Comparison of ENCODE assay signal across 1 cellular context in the genomic region with DNA sequence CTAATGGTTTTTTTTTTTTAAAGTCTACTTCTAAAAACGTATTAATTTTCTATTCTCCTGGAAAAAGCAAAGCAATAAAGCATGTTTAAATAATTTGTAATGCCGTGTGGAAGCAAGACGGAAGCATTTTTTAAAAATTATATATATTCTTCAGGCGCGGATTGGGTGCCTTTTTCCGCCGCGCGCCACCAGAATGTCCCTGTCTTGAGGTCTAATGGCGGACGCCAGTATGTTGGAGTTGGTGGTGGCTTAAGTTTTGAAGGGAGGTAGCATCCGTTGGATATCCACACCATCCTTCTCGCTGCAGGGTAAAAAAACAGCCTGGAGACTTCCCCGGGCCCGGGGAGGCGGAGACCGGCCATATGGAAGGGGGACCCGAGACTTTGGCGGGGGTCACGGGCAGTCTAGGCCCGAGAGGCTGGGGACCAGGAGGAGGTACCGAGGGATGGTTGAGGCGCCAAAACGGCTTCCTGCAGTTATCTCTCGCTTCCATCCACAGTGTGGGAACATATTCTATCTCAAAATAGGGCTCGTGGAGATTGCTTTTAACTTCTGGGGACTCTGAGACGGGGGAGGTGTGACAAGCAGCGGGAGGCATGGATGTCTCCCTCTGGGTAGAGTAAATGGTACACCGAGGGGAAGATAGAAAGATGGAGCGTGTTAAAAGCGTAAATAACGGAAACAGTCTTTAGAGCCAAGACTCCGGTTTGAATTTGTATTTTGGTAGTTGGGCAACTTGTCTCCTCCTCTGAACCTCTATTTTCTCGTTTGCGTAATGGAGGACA.
TF ChIP-seq lines count a peak whose summit lies in the region.

TSS of gene SF3B3 (plus strand) at position 196 of the 785 bp plus-strand sequence. CDS start 2,841 bp downstream, outside the sequence.

TF ChIP-seq in K562, 482 proteins besides CTCF, POLR2A, EP300 and RAD21 (continued from another document and continues in another):
- TF ChIP-seq PURB (CRISPR knock-in tag; IDR thresholded peaks at IDR 0.05; ENCODE audit: low read depth): no peak
- TF ChIP-seq MGA (IDR thresholded peaks at IDR 0.05): peak; percentile 54; the same call in 1 of the 2 replicates
- TF ChIP-seq LCOR (CRISPR knock-in tag; IDR thresholded peaks at IDR 0.05): peak; percentile 50; the same call in 1 of the 2 replicates
- TF ChIP-seq, protein P1, sequence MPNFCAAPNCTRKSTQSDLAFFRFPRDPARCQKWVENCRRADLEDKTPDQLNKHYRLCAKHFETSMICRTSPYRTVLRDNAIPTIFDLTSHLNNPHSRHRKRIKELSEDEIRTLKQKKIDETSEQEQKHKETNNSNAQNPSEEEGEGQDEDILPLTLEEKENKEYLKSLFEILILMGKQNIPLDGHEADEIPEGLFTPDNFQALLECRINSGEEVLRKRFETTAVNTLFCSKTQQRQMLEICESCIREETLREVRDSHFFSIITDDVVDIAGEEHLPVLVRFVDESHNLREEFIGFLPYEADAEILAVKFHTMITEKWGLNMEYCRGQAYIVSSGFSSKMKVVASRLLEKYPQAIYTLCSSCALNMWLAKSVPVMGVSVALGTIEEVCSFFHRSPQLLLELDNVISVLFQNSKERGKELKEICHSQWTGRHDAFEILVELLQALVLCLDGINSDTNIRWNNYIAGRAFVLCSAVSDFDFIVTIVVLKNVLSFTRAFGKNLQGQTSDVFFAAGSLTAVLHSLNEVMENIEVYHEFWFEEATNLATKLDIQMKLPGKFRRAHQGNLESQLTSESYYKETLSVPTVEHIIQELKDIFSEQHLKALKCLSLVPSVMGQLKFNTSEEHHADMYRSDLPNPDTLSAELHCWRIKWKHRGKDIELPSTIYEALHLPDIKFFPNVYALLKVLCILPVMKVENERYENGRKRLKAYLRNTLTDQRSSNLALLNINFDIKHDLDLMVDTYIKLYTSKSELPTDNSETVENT (CRISPR knock-in tag; IDR thresholded peaks at IDR 0.05): peak; percentile 48; the same call in 1 of the 2 replicates
- no peak for TF ChIP-seq CBX3 (IDR thresholded peaks at IDR 0.05; ENCODE audit: borderline replicate concordance in 1 of 2, low read length in 2 of 2)
- peak; percentile 80 for TF ChIP-seq PML (IDR thresholded peaks at IDR 0.05; ENCODE audit: low read length)
- no peak for TF ChIP-seq KLF10 (CRISPR knock-in tag; IDR thresholded peaks at IDR 0.05)
- 0 out of 2 replicates have a peak, but pooled peaks have one; percentile 17 for TF ChIP-seq E2F3 (CRISPR knock-in tag; IDR thresholded peaks at IDR 0.05)
- peak in 1 of 3 experiments; percentile 85; a peak in 2 of 6 replicates for TF ChIP-seq ZBTB11 (CRISPR knock-in tag; IDR thresholded peaks at IDR 0.05)
- TF ChIP-seq OTX1 (CRISPR knock-in tag; IDR thresholded peaks at IDR 0.05): no peak
- TF ChIP-seq CHD1 (IDR thresholded peaks at IDR 0.05; ENCODE audit: low read length): peak; percentile 96
- TF ChIP-seq TAF9B (IDR thresholded peaks at IDR 0.05; ENCODE audit: partially characterized antibody): peak; percentile 100
- TF ChIP-seq ATF1 (CRISPR knock-in tag; IDR thresholded peaks at IDR 0.05): no peak
- TF ChIP-seq ATF1 (tag; IDR thresholded peaks at IDR 0.05): peak; percentile 64
- 0 out of 2 replicates have a peak, but pooled peaks have one; percentile 59 for TF ChIP-seq SP1 (CRISPR knock-in tag; IDR thresholded peaks at IDR 0.05)
- TF ChIP-seq HDAC2 (IDR thresholded peaks at IDR 0.05): no peak
- TF ChIP-seq HNRNPUL1 (IDR thresholded peaks at IDR 0.05; ENCODE audit: low read length): 0 out of 2 replicates have a peak, but pooled peaks have one; percentile 22
- 0 out of 2 replicates have a peak, but pooled peaks have one; percentile 16 for TF ChIP-seq SMARCC2 (IDR thresholded peaks at IDR 0.05; ENCODE audit: low read depth)
- TF ChIP-seq, protein P2, sequence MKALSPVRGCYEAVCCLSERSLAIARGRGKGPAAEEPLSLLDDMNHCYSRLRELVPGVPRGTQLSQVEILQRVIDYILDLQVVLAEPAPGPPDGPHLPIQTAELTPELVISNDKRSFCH (CRISPR knock-in tag; IDR thresholded peaks at IDR 0.05): no peak
- TF ChIP-seq, protein P2 (tag; IDR thresholded peaks at IDR 0.05): peak; percentile 69
- no peak for TF ChIP-seq TCF3 (CRISPR knock-in tag; IDR thresholded peaks at IDR 0.05)
- TF ChIP-seq TAF1 (IDR thresholded peaks at IDR 0.05; ENCODE audit: control insufficient read depth, extremely low read depth, insufficient read depth, low read length, severe bottlenecking): peak; percentile 99
- TF ChIP-seq NCOR1 (IDR thresholded peaks at IDR 0.05): peak; percentile 27
- no peak; the same call in 1 of the 2 replicates for TF ChIP-seq MEF2D (tag; conservative IDR thresholded peaks at IDR 0.05; ENCODE audit: low read depth)
- no peak for TF ChIP-seq PRMT5 (CRISPR knock-in tag; IDR thresholded peaks at IDR 0.05)
- TF ChIP-seq SMAD4 (CRISPR knock-in tag; conservative IDR thresholded peaks at IDR 0.05): 0 out of 2 replicates have a peak, but pooled peaks have one; percentile 33
- no peak for TF ChIP-seq SREBF2 (CRISPR knock-in tag; IDR thresholded peaks at IDR 0.05)
- TF ChIP-seq NR1H2 (CRISPR knock-in tag; IDR thresholded peaks at IDR 0.05): 0 out of 2 replicates have a peak, but pooled peaks have one; percentile 57
- TF ChIP-seq TAF7 (tag; IDR thresholded peaks at IDR 0.05): peak; percentile 100
- TF ChIP-seq ZBTB8A (IDR thresholded peaks at IDR 0.05; ENCODE audit: partially characterized antibody): peak; percentile 52
- peak; percentile 11; the same call in 1 of the 2 replicates for TF ChIP-seq CTBP1 (IDR thresholded peaks at IDR 0.05; ENCODE audit: borderline replicate concordance)
- no peak for TF ChIP-seq CEBPG (CRISPR knock-in tag; IDR thresholded peaks at IDR 0.05)
- TF ChIP-seq CEBPG (tag; conservative IDR thresholded peaks at IDR 0.05 in 1 of 2, IDR thresholded peaks at IDR 0.05 in 1 of 2): peak; percentile 61 to 75; a peak in 2 of 4 replicates
- peak in 1 of 2 experiments; percentile 85; a peak in 2 of 4 replicates for TF ChIP-seq TEAD1 (CRISPR knock-in tag; IDR thresholded peaks at IDR 0.05)
- TF ChIP-seq FOSL1 (tag; conservative IDR thresholded peaks at IDR 0.05): no peak
- no peak for TF ChIP-seq BCOR (IDR thresholded peaks at IDR 0.05)
- TF ChIP-seq ZNF766 (CRISPR knock-in tag; conservative IDR thresholded peaks at IDR 0.05): peak; percentile 87; the same call in 1 of the 2 replicates
- TF ChIP-seq MLLT1 (IDR thresholded peaks at IDR 0.05): peak in 1 of 2 experiments; percentile 67; a peak in 1 of 4 replicates
